In the genomic region with DNA sequence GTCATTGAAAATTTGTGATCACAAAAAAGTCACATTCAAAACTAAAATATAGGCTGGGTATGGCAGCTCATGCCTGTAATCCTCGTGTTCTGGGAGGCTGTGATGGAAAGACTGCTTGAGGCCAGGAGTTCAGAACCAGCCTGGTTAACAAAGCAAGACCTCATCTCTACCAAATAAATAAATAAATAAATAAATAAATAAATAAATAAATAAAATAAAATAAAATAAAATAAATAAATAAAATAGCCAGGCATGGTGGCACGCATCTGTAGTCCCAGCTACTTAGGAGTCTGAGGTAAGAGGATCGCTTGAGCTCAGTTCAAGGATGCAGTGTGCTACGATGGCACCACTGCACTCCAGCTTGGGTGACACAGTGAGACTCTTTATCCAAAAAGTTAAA, we compare ENCODE assay signal across 3 cellular contexts.
"Had no signal": no experiment of that assay in that cellular context is flagged by ENCODE, and none has a peak within 500 bp of the region (broad histone marks: within the 10 kb centered on the region; RNA-seq: fewer than 3 reads in every experiment).

No MANE protein-coding gene starts in this region.

- ATAC-seq: GM12878 had no signal

- H3K4me3 ChIP-seq: GM12878 had no signal

- DNase-seq: GDM1, GF-D8 had no signal
